In the genomic region with DNA sequence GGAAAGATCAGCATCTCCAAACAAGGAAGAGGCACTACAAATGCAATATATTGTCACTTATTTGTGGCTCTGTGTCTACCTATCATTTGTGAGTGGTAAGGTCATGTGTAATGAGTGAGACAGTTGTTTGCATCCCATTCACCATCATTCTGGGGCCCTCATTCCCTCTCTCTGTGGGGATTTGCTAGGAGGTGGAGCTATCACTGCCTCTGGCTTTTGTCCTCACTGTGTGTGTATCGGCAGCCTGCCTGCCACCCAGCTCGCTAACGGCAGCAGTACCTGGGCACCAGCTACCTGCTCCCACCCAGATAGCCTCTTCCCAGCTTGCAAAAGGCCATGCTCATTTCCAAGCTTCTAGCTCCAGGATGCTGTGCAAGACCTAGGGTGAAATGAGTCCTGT, we compare ENCODE assay signal across 15 cellular contexts.
DNase-seq lines count a peak whose midpoint lies in the region; ATAC-seq and TF ChIP-seq lines count a peak whose summit lies in the region.
"Had no signal": no experiment of that assay in that cellular context is flagged by ENCODE, and none has a peak within 500 bp of the region (broad histone marks: within the 10 kb centered on the region; RNA-seq: fewer than 3 reads in every experiment).

No MANE protein-coding gene starts in this region.

- H3K4ac ChIP-seq in neuronal stem cell (ENCODE audit: low read length) = no peak overlapping the region

- no peak for TF ChIP-seq CTCF in omental fat pad (IDR thresholded peaks at IDR 0.05)

- no peak overlapping the region for H3K27ac ChIP-seq in neuronal stem cell (replicated peaks; ENCODE audit: low read length)
- H3K27ac ChIP-seq: BLaER1 treated with 17β-estradiol and CSF1 and Interleukin-3, amounts not matched to agents 10 nM and 100 nM; GM23248 had no signal

- no peak overlapping the region for H2BK15ac ChIP-seq in neuronal stem cell (ENCODE audit: low read length)

- DNase-seq in H7 (peak; percentile 27), NCI-H69 (lab: John Stamatoyannopoulos, UW) (peak; percentile 54), iPS-NIHi11 (ENCODE audit: low spot score) (peak; percentile 23), neuronal stem cell (ENCODE audit: low spot score) (no peak), COLO829 (ENCODE audit: low spot score) (no peak), NCI-H2107 treated with DMSO at 0.1 percent for 48 hours (lab: John Stamatoyannopoulos, UW; ENCODE audit: unreplicated experiment) (no peak), omental fat pad (ENCODE audit: low spot score) (no peak)
- DNase-seq: 8988T; CD8-positive, alpha-beta T cell; COR-L47; DMS 273 treated with DMSO at 0.1 percent for 48 hours; DMS53; H9 had no signal

- H2BK12ac ChIP-seq in neuronal stem cell (ENCODE audit: low read length) = no peak overlapping the region

- ATAC-seq in omental fat pad (ENCODE audit: low FRiP score) = no peak
- ATAC-seq: CD8-positive, alpha-beta T cell had no signal

- H3K4me1 ChIP-seq in neuronal stem cell (ENCODE audit: control insufficient read depth in 2 of 2, insufficient read depth in 1 of 2, low read depth in 1 of 2, low read length in 2 of 2) = peaks cover 5 to 9% of the 10 kb centered on the region in 2 donors

- no peak overlapping the region for H4K8ac ChIP-seq in neuronal stem cell (ENCODE audit: low read depth, low read length)

- H3K23ac ChIP-seq in neuronal stem cell (ENCODE audit: low read depth, low read length, poor library complexity) = no peak overlapping the region

- no peak overlapping the region for H2AK5ac ChIP-seq in neuronal stem cell (ENCODE audit: low read depth, low read length)

- no peak overlapping the region for H3K4me2 ChIP-seq in neuronal stem cell (ENCODE audit: insufficient read depth, low read length, poor library complexity, severe bottlenecking)
- H3K4me2 ChIP-seq: BLaER1 treated with 17β-estradiol and CSF1 and Interleukin-3, amounts not matched to agents 10 nM and 100 nM had no signal

- H3K14ac ChIP-seq in neuronal stem cell (ENCODE audit: low read length) = no peak overlapping the region

- H2BK120ac ChIP-seq in neuronal stem cell (ENCODE audit: low read depth, low read length) = no peak overlapping the region

- H3K4me3 ChIP-seq in H7 (ENCODE audit: insufficient read depth, low read depth, low read length) = no peak overlapping the region
- no peak overlapping the region for H3K4me3 ChIP-seq in neuronal stem cell (ENCODE audit: low read length in 2 of 2)
- H3K4me3 ChIP-seq: BLaER1 treated with 17β-estradiol and CSF1 and Interleukin-3, amounts not matched to agents 10 nM and 100 nM; GM23248 had no signal

- no peak overlapping the region for H3K9ac ChIP-seq in neuronal stem cell (ENCODE audit: low read depth, low read length, poor library complexity)
- H3K9ac ChIP-seq: BLaER1 treated with 17β-estradiol and CSF1 and Interleukin-3, amounts not matched to agents 10 nM and 100 nM; GM23248 had no signal

- no peaks in the 10 kb centered on the region for H3K9me3 ChIP-seq in neuronal stem cell (replicated peaks in 1 of 2; ENCODE audit: control insufficient read depth in 2 of 2, insufficient read depth in 1 of 2, low read depth in 1 of 2, low read length in 2 of 2)
- H3K9me3 ChIP-seq: BLaER1 treated with 17β-estradiol and CSF1 and Interleukin-3, amounts not matched to agents 10 nM and 100 nM had no signal

- no peak overlapping the region for H2BK5ac ChIP-seq in neuronal stem cell (ENCODE audit: low read length)

- H3K36me3 ChIP-seq in H7 (replicated peaks; ENCODE audit: control insufficient read depth, insufficient read depth, low read length) (no peaks in the 10 kb centered on the region), neuronal stem cell (replicated peaks in 1 of 2; ENCODE audit: control insufficient read depth in 2 of 2, insufficient read depth in 2 of 2, low read length in 2 of 2) (no peaks in the 10 kb centered on the region)
- H3K36me3 ChIP-seq: BLaER1 treated with 17β-estradiol and CSF1 and Interleukin-3, amounts not matched to agents 10 nM and 100 nM had no signal

- H3K79me1 ChIP-seq in neuronal stem cell (ENCODE audit: low read depth, low read length) = no peaks in the 10 kb centered on the region

- no CpG with 5 or more reads among the region's 3 CpGs for WGBS in neuronal stem cell (ENCODE audit: extremely low coverage in 2 of 2, insufficient read length in 2 of 2, insufficient replicate concordance in 1 of 2), 2 donors

- peak overlapping the region; percentile 39 for H2AFZ ChIP-seq in neuronal stem cell (ENCODE audit: low read length)
- H2AFZ ChIP-seq: GM23248 had no signal

- H3K18ac ChIP-seq in neuronal stem cell (ENCODE audit: low read length) = no peak overlapping the region

- no peak overlapping the region for H4K91ac ChIP-seq in neuronal stem cell (ENCODE audit: low read depth, low read length, poor library complexity)

- no peaks in the 10 kb centered on the region for H3K27me3 ChIP-seq in H7 (ENCODE audit: control insufficient read depth, insufficient read depth, low read length)
- no peaks in the 10 kb centered on the region for H3K27me3 ChIP-seq in neuronal stem cell (ENCODE audit: control insufficient read depth in 3 of 3, insufficient read depth in 3 of 3, low read depth in 1 of 3, low read length in 3 of 3)
- H3K27me3 ChIP-seq: BLaER1 treated with 17β-estradiol and CSF1 and Interleukin-3, amounts not matched to agents 10 nM and 100 nM had no signal

Comparison
In these comparisons a context has a peak if more than half of its experiments do, and no peak if none do; other contexts are left out.
1. DNase-seq: peak in H7 (single experiment), NCI-H69 (single experiment) and iPS-NIHi11 (single experiment); none in neuronal stem cell (single experiment), COLO829 (single experiment), NCI-H2107 treated with DMSO at 0.1 percent for 48 hours (single experiment) and omental fat pad (single experiment).